Comparison of ENCODE assay signal across 13 cellular contexts in genomic region chr5:122126711-122127385, GRCh38. TPM values are rescaled to one million over a fixed set of nuclear protein-coding genes. Genes with fewer than 3 reads are reported as not detected.
A peak's percentile ranks its signal among the peaks of the same experiment; 100 is the strongest.
DNase-seq lines count a peak whose midpoint lies in the region; ATAC-seq, FAIRE-seq and TF ChIP-seq lines count a peak whose summit lies in the region.
"Had no signal": no experiment of that assay in that cellular context is flagged by ENCODE, and none has a peak within 500 bp of the region (broad histone marks: within the 10 kb centered on the region; RNA-seq: fewer than 3 reads in every experiment).

No MANE protein-coding gene starts in this region.

- H3K14ac ChIP-seq in mesenchymal stem cell (ENCODE audit: low read length in 2 of 2), result no peak overlapping the region

- H3K27ac ChIP-seq in mesenchymal stem cell (ENCODE audit: low read length, poor library complexity, severe bottlenecking), result no peak overlapping the region
- H3K27ac ChIP-seq: colonic mucosa had no signal

- TF ChIP-seq CTCF in chondrocyte (IDR thresholded peaks at IDR 0.05), result no peak

- no peak overlapping the region for H3K4ac ChIP-seq in mesenchymal stem cell (ENCODE audit: low read depth in 1 of 2, low read length in 2 of 2)

- peak overlapping the region; percentile 78 for H3K27ac Mint-ChIP-seq in chondrocyte (ENCODE audit: unreplicated experiment)
- peak overlapping the region; percentile 34 for H3K27ac Mint-ChIP-seq in stimulated activated naive B cell treated with anti-CD40 and anti-IgM and Interleukin-4, amounts not matched to agents 10 μg/mL and 1 μg/mL and 100 μg/mL, for 72 hours

- FAIRE-seq in H54 (lab: Jason Lieb, UNC), result no peak

- WGBS in mesenchymal stem cell, result 85% methylated on average over 10 of the region's 11 CpGs

- no peak overlapping the region for H3K23ac ChIP-seq in mesenchymal stem cell (ENCODE audit: low read length in 2 of 2)

- DNase-seq in GM04504 (ENCODE audit: low read depth), result peak; percentile 24
- DNase-seq in chondrocyte (ENCODE audit: low spot score), result no peak
- no peak for DNase-seq in mesenchymal stem cell
- DNase-seq in stimulated activated naive B cell treated with anti-CD40 and anti-IgM and Interleukin-4, amounts not matched to agents 10 μg/mL and 1 μg/mL and 100 μg/mL, for 72 hours, result no peak
- DNase-seq in left colon, result no peak
- DNase-seq in activated naive CD4-positive, alpha-beta T cell treated with Interleukin-2 at 50 U/mL for 16 hours, result no peak
- no peak for DNase-seq in DMS79 treated with DMSO at 0.1 percent for 48 hours (lab: John Stamatoyannopoulos, UW)
- no peak for DNase-seq in H54 (ENCODE audit: insufficient read length, low spot score)
- DNase-seq: activated CD4-positive, alpha-beta T cell treated with anti-CD3 and anti-CD28 coated beads for 48 hours; activated effector memory CD4-positive, alpha-beta T cell treated with anti-CD3 and anti-CD28 coated beads, Interleukin-2, amount 50 U/mL, for 16 hours; colonic mucosa; NCI-H1105 had no signal

- H3K9me3 ChIP-seq in mesenchymal stem cell (ENCODE audit: control insufficient read depth, low read length), result no peaks in the 10 kb centered on the region
- H3K9me3 ChIP-seq: colonic mucosa had no signal

- H3K79me1 ChIP-seq in mesenchymal stem cell (replicated peaks; ENCODE audit: low read length, poor library complexity, severe bottlenecking), result no peaks in the 10 kb centered on the region

- peak overlapping the region; percentile 8 for H3K4me3 Mint-ChIP-seq in chondrocyte (ENCODE audit: unreplicated experiment)
- H3K4me3 Mint-ChIP-seq in stimulated activated naive B cell treated with anti-CD40 and anti-IgM and Interleukin-4, amounts not matched to agents 10 μg/mL and 1 μg/mL and 100 μg/mL, for 72 hours, result no peak overlapping the region

- no peak overlapping the region for H4K8ac ChIP-seq in mesenchymal stem cell (ENCODE audit: low read length)

- no peak for ATAC-seq in stimulated activated naive B cell treated with anti-CD40 and anti-IgM and Interleukin-4, amounts not matched to agents 10 μg/mL and 1 μg/mL and 100 μg/mL, for 72 hours (replicated peaks)
- no peak for ATAC-seq in left colon

- peak overlapping the region in 1 of 2 experiments; percentile 66 for H2BK12ac ChIP-seq in mesenchymal stem cell (ENCODE audit: low read length in 2 of 2)

- H2BK120ac ChIP-seq in mesenchymal stem cell (ENCODE audit: low read depth, low read length), result no peak overlapping the region

- H4K91ac ChIP-seq in mesenchymal stem cell (ENCODE audit: low read length), result no peak overlapping the region

- peak overlapping the region; percentile 90 for H3K9ac ChIP-seq in mesenchymal stem cell (ENCODE audit: low read length)

- peaks cover 43% of the 10 kb centered on the region for H3K4me1 Mint-ChIP-seq in chondrocyte (ENCODE audit: low read depth)
- H3K4me1 Mint-ChIP-seq in stimulated activated naive B cell treated with anti-CD40 and anti-IgM and Interleukin-4, amounts not matched to agents 10 μg/mL and 1 μg/mL and 100 μg/mL, for 72 hours, result no peaks in the 10 kb centered on the region

- H3K36me3 ChIP-seq in mesenchymal stem cell (ENCODE audit: control insufficient read depth in 1 of 2, insufficient read depth in 2 of 2, low read depth in 1 of 2, low read length in 2 of 2), result no peaks in the 10 kb centered on the region
- H3K36me3 ChIP-seq: colonic mucosa had no signal

- intact Hi-C loops in left colon (cut with DNase I, micrococcal nuclease), result no loop called here

- TF ChIP-seq POLR2A in H54 (IDR thresholded peaks at IDR 0.05; ENCODE audit: low read depth, low read length), result no peak

- H3K27me3 Mint-ChIP-seq in chondrocyte (ENCODE audit: low read depth), result no peaks in the 10 kb centered on the region
- H3K27me3 Mint-ChIP-seq in stimulated activated naive B cell treated with anti-CD40 and anti-IgM and Interleukin-4, amounts not matched to agents 10 μg/mL and 1 μg/mL and 100 μg/mL, for 72 hours, result peaks cover 0 to 8% of the 10 kb centered on the region in 2 donors

- no peak overlapping the region for H2BK5ac ChIP-seq in mesenchymal stem cell (ENCODE audit: low read depth, low read length, poor library complexity, severe bottlenecking)

- no peak overlapping the region for H2AK5ac ChIP-seq in mesenchymal stem cell (ENCODE audit: low read length, severe bottlenecking)

- H3K9me3 Mint-ChIP-seq in chondrocyte (ENCODE audit: low read depth), result no peaks in the 10 kb centered on the region
- H3K9me3 Mint-ChIP-seq in stimulated activated naive B cell treated with anti-CD40 and anti-IgM and Interleukin-4, amounts not matched to agents 10 μg/mL and 1 μg/mL and 100 μg/mL, for 72 hours, result no peaks in the 10 kb centered on the region

- H3K4me3 ChIP-seq in mesenchymal stem cell (ENCODE audit: insufficient read depth in 1 of 2, low read depth in 1 of 2, low read length in 2 of 2), result peak overlapping the region in 1 of 2 experiments; percentile 36
- H3K4me3 ChIP-seq: colonic mucosa had no signal

- no peaks in the 10 kb centered on the region for H3K27me3 ChIP-seq in mesenchymal stem cell (ENCODE audit: control insufficient read depth in 1 of 2, insufficient read depth in 1 of 2, low read length in 2 of 2)
- H3K27me3 ChIP-seq: colonic mucosa had no signal

- no peak overlapping the region for H3K18ac ChIP-seq in mesenchymal stem cell (ENCODE audit: low read depth in 1 of 2, low read length in 2 of 2)

- no peak overlapping the region for H3K4me2 ChIP-seq in mesenchymal stem cell (ENCODE audit: low read length, poor library complexity, severe bottlenecking)

- no peak overlapping the region for H2BK15ac ChIP-seq in mesenchymal stem cell (ENCODE audit: low read depth, poor library complexity, severe bottlenecking)

- H3K36me3 Mint-ChIP-seq in chondrocyte (ENCODE audit: low read depth), result no peaks in the 10 kb centered on the region
- H3K36me3 Mint-ChIP-seq in stimulated activated naive B cell treated with anti-CD40 and anti-IgM and Interleukin-4, amounts not matched to agents 10 μg/mL and 1 μg/mL and 100 μg/mL, for 72 hours, result no peaks in the 10 kb centered on the region

- H3K4me1 ChIP-seq in mesenchymal stem cell (ENCODE audit: control insufficient read depth, insufficient read depth, low read depth, low read length), result peaks cover 2% of the 10 kb centered on the region
- H3K4me1 ChIP-seq: colonic mucosa had no signal

- peak overlapping the region; percentile 36 for H2AFZ ChIP-seq in mesenchymal stem cell (ENCODE audit: low read depth, low read length)

RNA-seq across cellular contexts. Expression of gene ZNF474, which starts 2.5 kb away (rescaled TPM):
- total RNA-seq in chondrocyte (0.25 to 1.2 TPM (median 0.33 TPM) in 3 replicates), left colon (not detected)
- polyA plus RNA-seq in mesenchymal stem cell (2013, experiment 1 of 2), result 0.93 TPM
- 0.85 TPM for polyA plus RNA-seq in mesenchymal stem cell (2013, experiment 2 of 2)
- total RNA-seq: lung microvascular endothelial cell had no signal

RNA-seq across cellular contexts. Expression of gene LOX, which starts 48.8 kb away (rescaled TPM):
- total RNA-seq in chondrocyte (320 to 615 TPM (median 611 TPM) in 3 replicates), left colon (1 to 10 TPM; 2.4 to 7.5 TPM)
- 548 TPM for polyA plus RNA-seq in mesenchymal stem cell (2013, experiment 1 of 2)
- 550 TPM for polyA plus RNA-seq in mesenchymal stem cell (2013, experiment 2 of 2)

Comparison
In these comparisons a context has a peak if more than half of its experiments do, and no peak if none do; other contexts are left out.
1. RNA of gene LOX, which starts 48.8 kb away (total RNA-seq): 320 to 615 TPM in chondrocyte; 2.4 to 7.5 TPM in left colon; every median in the first group is over 10 times any median in the second.